ENCODE assay signal across 11 cellular contexts in genomic region chr6:16729183-16729696, GRCh38. TPM values are rescaled to one million over a fixed set of nuclear protein-coding genes. Genes with fewer than 3 reads are reported as not detected.
DNase-seq lines count a peak whose midpoint lies in the region; ATAC-seq, FAIRE-seq and TF ChIP-seq lines count a peak whose summit lies in the region.
"Had no signal": no experiment of that assay in that cellular context is flagged by ENCODE, and none has a peak within 500 bp of the region (broad histone marks: within the 10 kb centered on the region; RNA-seq: fewer than 3 reads in every experiment).

No MANE protein-coding gene starts in this region.

- CTCF ChIA-PET in endothelial cell of umbilical vein (lab: Charles Lee) = interaction anchor here (7.6 kb wide), 1 partner anchor 9 kb away, joined by 44 read pairs; no protein-coding TSS in a partner anchor

- no peak for FAIRE-seq in endothelial cell of umbilical vein (lab: Jason Lieb, UNC)

- H3K4me1 Mint-ChIP-seq in activated T-cell treated with anti-CD3 and anti-CD28 coated beads, Interleukin-2, amount 50 U/mL, for 24 hours (ENCODE audit: low read depth) = peaks cover 85% of the 10 kb centered on the region
- H3K4me1 Mint-ChIP-seq in stimulated activated naive CD8-positive, alpha-beta T cell treated with anti-CD3 and anti-CD28 coated beads, Interleukin-15, amount 100 ng/mL, for 72 hours = peaks cover 88% of the 10 kb centered on the region

- no peaks in the 10 kb centered on the region for H3K27me3 Mint-ChIP-seq in activated T-cell treated with anti-CD3 and anti-CD28 coated beads, Interleukin-2, amount 50 U/mL, for 24 hours
- no peaks in the 10 kb centered on the region for H3K27me3 Mint-ChIP-seq in stimulated activated naive CD8-positive, alpha-beta T cell treated with anti-CD3 and anti-CD28 coated beads, Interleukin-15, amount 100 ng/mL, for 72 hours

- ATAC-seq in stimulated activated naive CD8-positive, alpha-beta T cell treated with anti-CD3 and anti-CD28 coated beads, Interleukin-15, amount 100 ng/mL, for 72 hours = peak; percentile 77
- ATAC-seq in HG02798 (IDR thresholded peaks at IDR 0.05; ENCODE audit: poor library complexity, unreplicated experiment) = no peak
- no peak for ATAC-seq in HG02973 (IDR thresholded peaks at IDR 0.05; ENCODE audit: unreplicated experiment)

- H3K9me3 Mint-ChIP-seq in activated T-cell treated with anti-CD3 and anti-CD28 coated beads, Interleukin-2, amount 50 U/mL, for 24 hours = no peaks in the 10 kb centered on the region
- H3K9me3 Mint-ChIP-seq in stimulated activated naive CD8-positive, alpha-beta T cell treated with anti-CD3 and anti-CD28 coated beads, Interleukin-15, amount 100 ng/mL, for 72 hours = no peaks in the 10 kb centered on the region

- H3K79me2 ChIP-seq in endothelial cell of umbilical vein (ENCODE audit: control insufficient read depth, insufficient read depth, low read length) = no peaks in the 10 kb centered on the region

- no peak overlapping the region for H3K9ac ChIP-seq in endothelial cell of umbilical vein (replicated peaks; ENCODE audit: extremely low read depth, insufficient read depth, low read length)

- peaks cover 28% of the 10 kb centered on the region for H3K36me3 Mint-ChIP-seq in activated T-cell treated with anti-CD3 and anti-CD28 coated beads, Interleukin-2, amount 50 U/mL, for 24 hours (ENCODE audit: low read depth)

- H2AFZ ChIP-seq in endothelial cell of umbilical vein (ENCODE audit: low read depth, low read length) = no peak overlapping the region

- TF ChIP-seq CTCF in endothelial cell of umbilical vein (IDR thresholded peaks at IDR 0.05; ENCODE audit: extremely low read depth in 1 of 2, insufficient read depth in 1 of 2, low read depth in 1 of 2, low read length in 2 of 2) = no peak

- BruUV-seq in endothelial cell of umbilical vein (replicated peaks; lab: Mats Ljungman, UMichigan) = no TSS peak

- intact Hi-C loops in endothelial cell of umbilical vein (cut with micrococcal nuclease) = no loop called here
- intact Hi-C loops in head of caudate nucleus (cut with DNase I) = no loop called here

- no peak for TF ChIP-seq POLR2A in endothelial cell of umbilical vein (IDR thresholded peaks at IDR 0.05; ENCODE audit: low read depth, low read length)

- H3K9me3 ChIP-seq in SJSA1 (replicated peaks) (no peaks in the 10 kb centered on the region), endothelial cell of umbilical vein (replicated peaks; ENCODE audit: control insufficient read depth, insufficient read depth, low read length) (no peaks in the 10 kb centered on the region)
- H3K9me3 ChIP-seq: right lobe of liver had no signal

- H3K36me3 ChIP-seq in SJSA1 = no peaks in the 10 kb centered on the region; the same call in 1 of the 2 replicates
- no peaks in the 10 kb centered on the region for H3K36me3 ChIP-seq in endothelial cell of umbilical vein (ENCODE audit: control insufficient read depth in 2 of 2, extremely low read depth in 1 of 2, insufficient read depth in 2 of 2, low read length in 2 of 2)
- H3K36me3 ChIP-seq: right lobe of liver had no signal

- no peaks in the 10 kb centered on the region for H4K20me1 ChIP-seq in endothelial cell of umbilical vein (replicated peaks; ENCODE audit: control insufficient read depth, extremely low read depth, insufficient read depth, low read length)

- H3K27ac ChIP-seq in SJSA1 (peak overlapping the region; percentile 64), endothelial cell of umbilical vein (ENCODE audit: insufficient read depth, low read depth, low read length) (no peak overlapping the region)
- H3K27ac ChIP-seq: right lobe of liver had no signal

- H3K27me3 ChIP-seq in SJSA1 (replicated peaks) (no peaks in the 10 kb centered on the region), endothelial cell of umbilical vein (ENCODE audit: control insufficient read depth in 2 of 2, insufficient read depth in 2 of 2, low read length in 2 of 2) (no peaks in the 10 kb centered on the region)
- H3K27me3 ChIP-seq: right lobe of liver had no signal

- H3K4me3 Mint-ChIP-seq in activated T-cell treated with anti-CD3 and anti-CD28 coated beads, Interleukin-2, amount 50 U/mL, for 24 hours = peak overlapping the region; percentile 49
- no peak overlapping the region for H3K4me3 Mint-ChIP-seq in stimulated activated naive CD8-positive, alpha-beta T cell treated with anti-CD3 and anti-CD28 coated beads, Interleukin-15, amount 100 ng/mL, for 72 hours

- POLR2A ChIA-PET in endothelial cell of umbilical vein (lab: Charles Lee) = interaction anchor here (0.9 kb wide), 1 partner anchor 8 kb away, joined by 4 read pairs; no protein-coding TSS in a partner anchor

- peaks cover 52% of the 10 kb centered on the region for H3K4me1 ChIP-seq in SJSA1 (replicated peaks)
- peaks cover 36% of the 10 kb centered on the region for H3K4me1 ChIP-seq in endothelial cell of umbilical vein (ENCODE audit: control insufficient read depth, extremely low read depth, insufficient read depth, low read length)

- no peak overlapping the region for H3K4me3 ChIP-seq in SJSA1
- H3K4me3 ChIP-seq in endothelial cell of umbilical vein (replicated peaks in 1 of 3; ENCODE audit: insufficient read depth in 1 of 3, low read depth in 1 of 3, low read length in 3 of 3) = no peak overlapping the region
- H3K4me3 ChIP-seq: lung, right lobe of liver had no signal

- no peaks in the 10 kb centered on the region for H3K9me1 ChIP-seq in endothelial cell of umbilical vein (replicated peaks; ENCODE audit: control insufficient read depth, extremely low read depth, insufficient read depth, low read length)

- peak overlapping the region; percentile 83 for H3K27ac Mint-ChIP-seq in activated T-cell treated with anti-CD3 and anti-CD28 coated beads, Interleukin-2, amount 50 U/mL, for 24 hours
- peak overlapping the region; percentile 54 to 94 for H3K27ac Mint-ChIP-seq in stimulated activated naive CD8-positive, alpha-beta T cell treated with anti-CD3 and anti-CD28 coated beads, Interleukin-15, amount 100 ng/mL, for 72 hours

- no peak overlapping the region for H3K4me2 ChIP-seq in endothelial cell of umbilical vein (ENCODE audit: insufficient read depth, low read length)

- DNase-seq in activated T-cell treated with anti-CD3 and anti-CD28 coated beads, Interleukin-2, amount 50 U/mL, for 24 hours = no peak
- no peak for DNase-seq in activated T-cell treated with anti-CD3 and anti-CD28 coated beads, Interleukin-2, amount 50 U/mL, for 1 hour
- DNase-seq in SJSA1 (ENCODE audit: low read depth in 1 of 2, low spot score in 2 of 2) (peak in 1 of 2 experiments; percentile 75), endothelial cell of umbilical vein (ENCODE audit: low read depth, low spot score) (peak; percentile 47), head of caudate nucleus (no peak)
- DNase-seq in stimulated activated naive CD8-positive, alpha-beta T cell treated with anti-CD3 and anti-CD28 coated beads, Interleukin-15, amount 100 ng/mL, for 72 hours = peak in 1 of 2 donors; percentile 35
- DNase-seq: NCI-H2029, right lobe of liver had no signal

- dilution Hi-C loops in endothelial cell of umbilical vein (cut with MboI; ENCODE audit: extremely low pct_ligation_motif_present, low sequenced_read_pairs) = no loop called here

TF ChIP-seq in endothelial cell of umbilical vein, 7 proteins besides CTCF, POLR2A, EP300 and RAD21:
- TF ChIP-seq POLR2AphosphoS5 (IDR thresholded peaks at IDR 0.05; ENCODE audit: insufficient read depth, low read depth, low read length) (no peak), JUN (IDR thresholded peaks at IDR 0.05; ENCODE audit: borderline replicate concordance, insufficient read depth, insufficient read length, low read depth) (no peak), EZH2 (IDR thresholded peaks at IDR 0.05; ENCODE audit: borderline replicate concordance, low read depth, low read length, severe bottlenecking) (no peak), MAX (IDR thresholded peaks at IDR 0.05; ENCODE audit: insufficient read depth, insufficient read length) (no peak), GATA2 (IDR thresholded peaks at IDR 0.05; ENCODE audit: insufficient read depth, insufficient read length, low read depth, low read length) (no peak), MYC (IDR thresholded peaks at IDR 0.05; ENCODE audit: low read depth, low read length) (no peak), FOS (IDR thresholded peaks at IDR 0.05; ENCODE audit: borderline replicate concordance, insufficient read depth, low read length) (no peak)

RNA-seq across cellular contexts. Expression of gene ATXN1, which starts 32.0 kb away (rescaled TPM):
- 20.8 and 24.8 TPM in 2 replicates for total RNA-seq in SJSA1 (2014; rRNA removed; shearing (Covaris generic))
- total RNA-seq in endothelial cell of umbilical vein = 33.0 and 34.1 TPM in 2 replicates
- polyA plus RNA-seq in endothelial cell of umbilical vein = 16.4 and 23.3 TPM in 2 replicates
- polyA plus RNA-seq in endothelial cell of umbilical vein (2011; cell fraction: cytosol; rRNA removed) = 9.0 and 9.5 TPM in 2 replicates
- 23.7 and 25.8 TPM in 2 replicates for polyA plus RNA-seq in endothelial cell of umbilical vein (2011; cell fraction: nucleus; rRNA removed)
- 8.1 and 10.2 TPM in 2 replicates for polyA plus RNA-seq in endothelial cell of umbilical vein (2012)
- polyA minus RNA-seq in endothelial cell of umbilical vein = 70.2 and 70.9 TPM in 2 replicates
- polyA minus RNA-seq in endothelial cell of umbilical vein (2011; cell fraction: cytosol; rRNA and poly(A)+ RNA removed) = 4.3 TPM
- polyA minus RNA-seq in endothelial cell of umbilical vein (2011; cell fraction: nucleus; rRNA and poly(A)+ RNA removed) = 90.2 and 138 TPM in 2 replicates
